Comparison of ENCODE assay signal across 18 cellular contexts in the genomic region with DNA sequence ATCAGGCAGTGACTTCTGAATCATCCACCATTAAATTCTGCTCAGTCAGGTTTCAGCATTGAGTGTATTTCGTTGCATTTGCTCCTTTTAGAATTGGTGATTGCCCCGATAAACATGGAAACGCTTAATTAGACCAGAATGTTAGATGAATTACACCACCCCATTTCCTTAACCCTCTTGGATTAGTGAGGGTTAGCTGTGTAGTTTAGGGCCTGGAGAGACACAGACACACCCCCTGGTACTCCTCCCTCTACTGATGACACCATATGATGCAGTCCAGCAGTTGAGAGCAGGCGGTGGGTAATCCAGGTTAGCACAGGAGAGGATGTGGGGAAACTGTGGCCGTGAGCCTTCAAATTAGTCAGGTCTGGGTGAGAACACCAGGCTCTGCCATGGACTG. TPM values are rescaled to one million over a fixed set of nuclear protein-coding genes. Genes with fewer than 3 reads are reported as not detected.
A peak's percentile ranks its signal among the peaks of the same experiment; 100 is the strongest.
DNase-seq lines count a peak whose midpoint lies in the region; ATAC-seq and TF ChIP-seq lines count a peak whose summit lies in the region.
"Had no signal": no experiment of that assay in that cellular context is flagged by ENCODE, and none has a peak within 500 bp of the region (broad histone marks: within the 10 kb centered on the region; RNA-seq: fewer than 3 reads in every experiment).

No MANE protein-coding gene starts in this region.

- peaks cover 10% of the 10 kb centered on the region for H3K36me3 Mint-ChIP-seq in effector memory CD8-positive, alpha-beta T cell (ENCODE audit: insufficient read depth)
- H3K36me3 Mint-ChIP-seq in Calu3 (ENCODE audit: insufficient read depth, unreplicated experiment), result no peaks in the 10 kb centered on the region

- no peak for TF ChIP-seq CTCF in Calu3 (IDR thresholded peaks at IDR 0.05; ENCODE audit: unreplicated experiment)

- peaks cover 0 to 31% of the 10 kb centered on the region in 2 donors for H3K27me3 Mint-ChIP-seq in effector memory CD8-positive, alpha-beta T cell
- peaks cover 89% of the 10 kb centered on the region for H3K27me3 Mint-ChIP-seq in Calu3 (ENCODE audit: unreplicated experiment)
- H3K27me3 Mint-ChIP-seq: CD4-positive, alpha-beta T cell had no signal

- ATAC-seq in effector memory CD8-positive, alpha-beta T cell (replicated peaks), result peak; percentile 60
- ATAC-seq in Right ventricle myocardium inferior (no peak), HG03280 (IDR thresholded peaks at IDR 0.05; ENCODE audit: unreplicated experiment) (no peak)

- H3K4me3 Mint-ChIP-seq in effector memory CD8-positive, alpha-beta T cell, result no peak overlapping the region
- H3K4me3 Mint-ChIP-seq in Calu3 (ENCODE audit: low read depth, unreplicated experiment), result no peak overlapping the region
- H3K4me3 Mint-ChIP-seq: CD4-positive, alpha-beta T cell; HFFc6 had no signal

- H3K9me3 Mint-ChIP-seq in effector memory CD8-positive, alpha-beta T cell, result no peaks in the 10 kb centered on the region
- no peaks in the 10 kb centered on the region for H3K9me3 Mint-ChIP-seq in Calu3 (ENCODE audit: low read depth, unreplicated experiment)
- H3K9me3 Mint-ChIP-seq: CD4-positive, alpha-beta T cell; HFFc6 had no signal

- no TSS peak for BruUV-seq in Calu3 (replicated peaks; lab: Mats Ljungman, UMichigan)

- H3K4me1 Mint-ChIP-seq in effector memory CD8-positive, alpha-beta T cell (ENCODE audit: low read depth in 2 of 2), result peaks cover 7 to 25% of the 10 kb centered on the region in 2 donors
- no peaks in the 10 kb centered on the region for H3K4me1 Mint-ChIP-seq in Calu3 (ENCODE audit: low read depth, unreplicated experiment)

- peak; percentile 28 for DNase-seq in NCI-H82 (lab: John Stamatoyannopoulos, UW)
- DNase-seq in NCI-H82 treated with DMSO at 0.1 percent for 48 hours (lab: John Stamatoyannopoulos, UW; ENCODE audit: unreplicated experiment), result no peak
- DNase-seq in A172 (ENCODE audit: low spot score), result peak; percentile 20
- peak; percentile 48 for DNase-seq in T1000 (lab: John Stamatoyannopoulos, UW)
- DNase-seq in effector memory CD8-positive, alpha-beta T cell, result no peak
- no peak for DNase-seq in Calu3
- no peak for DNase-seq in Right ventricle myocardium inferior (ENCODE audit: missing footprints)
- DNase-seq: CD4-positive, alpha-beta T cell; GF-D8; HFFc6; KBM-7; NCI-H1092; NCI-H2227 treated with DMSO at 0.1 percent for 48 hours; NCI-H524 treated with DMSO at 0.1 percent for 48 hours; NK-92 treated with Interleukin-12 subunit alpha and Interleukin-12 subunit beta, amount 100 ng/mL, for 24 hours; OCI-M1 had no signal

- intact Hi-C loops in Calu3 (cut with micrococcal nuclease; ENCODE audit: unreplicated experiment), result no loop called here
- intact Hi-C loops in Right ventricle myocardium inferior (cut with DNase I), result no loop called here

- peak overlapping the region in 1 of 2 donors; percentile 21 for H3K27ac Mint-ChIP-seq in effector memory CD8-positive, alpha-beta T cell
- no peak overlapping the region for H3K27ac Mint-ChIP-seq in Calu3 (ENCODE audit: unreplicated experiment)
- H3K27ac Mint-ChIP-seq: CD4-positive, alpha-beta T cell; HFFc6 had no signal

- CTCF ChIA-PET in Calu3 (lab: Charles Lee), result no interaction called here

RNA-seq across cellular contexts. Expression of a gene that starts 33.7 kb away (rescaled TPM):
- total RNA-seq in A172 (2014; rRNA removed; shearing (Covaris generic)), result not detected in 2 replicates
- total RNA-seq in Calu3 (2022) (not detected in 2 replicates), Right ventricle myocardium inferior (4.1 TPM)
- total RNA-seq: HFFc6, M059J had no signal

Comparison
In these comparisons a context has a peak if more than half of its experiments do, and no peak if none do; other contexts are left out.
1. DNase-seq: peak in NCI-H82 (single experiment), A172 (single experiment) and T1000 (single experiment); none in NCI-H82 treated with DMSO at 0.1 percent for 48 hours (single experiment), effector memory CD8-positive, alpha-beta T cell (0 of 3), Calu3 (single experiment) and Right ventricle myocardium inferior (single experiment).